Comparison of ENCODE assay signal across 36 cellular contexts in genomic region chr6:87936065-87936464, GRCh38.
"Had no signal": no experiment of that assay in that cellular context is flagged by ENCODE, and none has a peak within 500 bp of the region (broad histone marks: within the 10 kb centered on the region; RNA-seq: fewer than 3 reads in every experiment).

No MANE protein-coding gene starts in this region.

- DNase-seq: activated B cell treated with CpG ODN at 0.5 μM for 24 hours; activated CD4-positive, alpha-beta memory T cell treated with anti-CD3 and anti-CD28 coated beads for 36 hours; activated CD4-positive, alpha-beta T cell treated with anti-CD3 and anti-CD28 coated beads for 4 hours; activated CD4-positive, alpha-beta T cell treated with anti-CD3 and anti-CD28 coated beads, Interleukin-2, amount 50 U/mL, for 1 hour; activated CD4-positive, CD25-positive, alpha-beta regulatory T cell treated with anti-CD3 and anti-CD28 coated beads, Interleukin-2, amount 50 U/mL, for 72 hours; activated CD8-positive, alpha-beta memory T cell treated with anti-CD3 and anti-CD28 coated beads, Interleukin-2, amount 50 U/mL, for 4 hours; activated gamma-delta T cell treated with Interleukin-2 at 50 U/mL for 16 hours; activated naive CD4-positive, alpha-beta T cell treated with anti-CD3 and anti-CD28 coated beads for 36 hours; activated T-cell treated with anti-CD3 and anti-CD28 coated beads for 4 hours; activated T-cell treated with anti-CD3 and anti-CD28 coated beads, Interleukin-2, amount 50 U/mL, for 4 hours; anterior cingulate cortex; Kasumi-1; KG1; MM.1S; MV-4-11; NCI-H1092 treated with DMSO at 0.1 percent for 48 hours; NCI-H1417; NCI-H1930; NCI-H2081 treated with DMSO at 0.1 percent for 48 hours; NCI-H345; NCI-H524 treated with DMSO at 0.1 percent for 48 hours; PC-3; Peyer's patch; RPMI8226; SHP77 treated with DMSO at 0.1 percent for 48 hours; SK-N-SH; T-cell; T-helper 2 cell; T-helper 9 cell had no signal

- H3K9ac ChIP-seq: SK-N-SH had no signal

- H3K4me1 ChIP-seq: Peyer's patch, SJSA1 had no signal

- H3K9me2 ChIP-seq: SK-N-SH had no signal

- H3K4me3 ChIP-seq: cardiac muscle cell, Peyer's patch, SJSA1 had no signal

- H3K27ac Mint-ChIP-seq: activated B cell treated with CpG ODN at 0.5 μM for 24 hours; activated CD4-positive, alpha-beta memory T cell treated with anti-CD3 and anti-CD28 coated beads for 36 hours; activated naive CD4-positive, alpha-beta T cell treated with anti-CD3 and anti-CD28 coated beads for 36 hours; activated naive CD4-positive, alpha-beta T cell treated with anti-CD3 and anti-CD28 coated beads, Interleukin-2, amount 50 U/mL, for 72 hours; activated T-helper 1 cell treated with anti-CD3 and anti-CD28 coated beads, Interleukin-12 subunit alpha, Interleukin-12 subunit beta, Interleukin-2, Interleukin-4 antibody, amounts not matched to agents 30 ng/mL and 10 ng/mL and 1 ng/mL, durations not matched to agents 14 hours and 24 hours and 36 hours; T-cell had no signal

- H3K9me3 ChIP-seq: Peyer's patch, SJSA1, SK-N-SH had no signal

- H3K4me2 ChIP-seq: SK-N-SH had no signal

- H3K9me3 Mint-ChIP-seq: activated B cell treated with CpG ODN at 0.5 μM for 24 hours; activated CD4-positive, alpha-beta memory T cell treated with anti-CD3 and anti-CD28 coated beads for 36 hours; activated naive CD4-positive, alpha-beta T cell treated with anti-CD3 and anti-CD28 coated beads for 36 hours; activated naive CD4-positive, alpha-beta T cell treated with anti-CD3 and anti-CD28 coated beads, Interleukin-2, amount 50 U/mL, for 72 hours; activated T-cell treated with anti-CD3 and anti-CD28 coated beads, Interleukin-2, amount 50 U/mL, for 4 hours; activated T-helper 1 cell treated with anti-CD3 and anti-CD28 coated beads, Interleukin-12 subunit alpha, Interleukin-12 subunit beta, Interleukin-2, Interleukin-4 antibody, amounts not matched to agents 30 ng/mL and 10 ng/mL and 1 ng/mL, durations not matched to agents 14 hours and 24 hours and 36 hours; central memory CD8-positive, alpha-beta T cell; T-cell had no signal

- H3K27me3 ChIP-seq: cardiac muscle cell, Peyer's patch, SJSA1 had no signal

- H3K4me3 Mint-ChIP-seq: activated B cell treated with CpG ODN at 0.5 μM for 24 hours; activated CD4-positive, alpha-beta memory T cell treated with anti-CD3 and anti-CD28 coated beads for 36 hours; activated naive CD4-positive, alpha-beta T cell treated with anti-CD3 and anti-CD28 coated beads for 36 hours; activated T-cell treated with anti-CD3 and anti-CD28 coated beads, Interleukin-2, amount 50 U/mL, for 4 hours; activated T-helper 1 cell treated with anti-CD3 and anti-CD28 coated beads, Interleukin-12 subunit alpha, Interleukin-12 subunit beta, Interleukin-2, Interleukin-4 antibody, amounts not matched to agents 30 ng/mL and 10 ng/mL and 1 ng/mL, durations not matched to agents 14 hours and 24 hours and 36 hours; brain; central memory CD8-positive, alpha-beta T cell; T-cell had no signal

- H3K36me3 ChIP-seq: cardiac muscle cell, Peyer's patch, SJSA1 had no signal

- H3K27ac ChIP-seq: cardiac muscle cell, Peyer's patch, SJSA1, VCaP had no signal

- H3K36me3 Mint-ChIP-seq: activated CD4-positive, alpha-beta memory T cell treated with anti-CD3 and anti-CD28 coated beads for 36 hours; activated naive CD4-positive, alpha-beta T cell treated with anti-CD3 and anti-CD28 coated beads, Interleukin-2, amount 50 U/mL, for 72 hours; brain; T-cell had no signal

- H3K4me1 Mint-ChIP-seq: central memory CD8-positive, alpha-beta T cell; T-cell had no signal

- ATAC-seq: activated naive CD4-positive, alpha-beta T cell treated with anti-CD3 and anti-CD28 coated beads, Interleukin-2, amount 50 U/mL, for 72 hours; activated T-cell treated with anti-CD3 and anti-CD28 coated beads, Interleukin-2, amount 50 U/mL, for 4 hours; PC-3; T-cell had no signal
